Comparison of ENCODE assay signal across 8 cellular contexts in genomic region chr15:48176957-48177356, GRCh38.
DNase-seq lines count a peak whose midpoint lies in the region; ATAC-seq and TF ChIP-seq lines count a peak whose summit lies in the region.

No MANE protein-coding gene starts in this region.

- H3K79me2 ChIP-seq in parathyroid adenoma, result peaks cover 10% of the 10 kb centered on the region

- peak overlapping the region; percentile 86 for H2AFZ ChIP-seq in parathyroid adenoma

- DNase-seq in GM12864 (ENCODE audit: low read depth), result no peak
- no peak for DNase-seq in coronary artery (ENCODE audit: low spot score)
- DNase-seq in foreskin melanocyte, result no peak
- no peak for DNase-seq in SW 1271 (lab: John Stamatoyannopoulos, UW)
- no peak for DNase-seq in EL
- no peak for DNase-seq in DMS79 treated with DMSO at 0.1 percent for 48 hours (lab: John Stamatoyannopoulos, UW)

- H3K27me3 ChIP-seq in parathyroid adenoma (ENCODE audit: control insufficient read depth, insufficient read depth, low read length), result no peaks in the 10 kb centered on the region

- ATAC-seq in HG03378 (IDR thresholded peaks at IDR 0.05; ENCODE audit: unreplicated experiment), result peak; percentile 34

- H3K27ac ChIP-seq in coronary artery (peak overlapping the region; percentile 89 to 96), parathyroid adenoma (no peak overlapping the region)

- H3K4me3 ChIP-seq in GM12864 (ENCODE audit: low read depth, low read length) (peak overlapping the region; percentile 68; the same call in 1 of the 2 replicates), coronary artery (peak overlapping the region; percentile 83), parathyroid adenoma (ENCODE audit: low read depth, low read length) (peak overlapping the region; percentile 48)

- H3K9ac ChIP-seq in parathyroid adenoma, result no peak overlapping the region

- no peaks in the 10 kb centered on the region for H3K4me1 ChIP-seq in parathyroid adenoma

- H3K4me2 ChIP-seq in parathyroid adenoma (ENCODE audit: low read length), result peak overlapping the region; percentile 43

- H3K9me3 ChIP-seq in parathyroid adenoma (ENCODE audit: control insufficient read depth, low read length), result no peaks in the 10 kb centered on the region

- no peaks in the 10 kb centered on the region for H3K36me3 ChIP-seq in parathyroid adenoma (ENCODE audit: control insufficient read depth, insufficient read depth, low read length)

- TF ChIP-seq CTCF in GM12864 (IDR thresholded peaks at IDR 0.05; ENCODE audit: low read depth, low read length, missing control alignments) (no peak), coronary artery (IDR thresholded peaks at IDR 0.05) (no peak), parathyroid adenoma (IDR thresholded peaks at IDR 0.05) (no peak)
